In genomic region chr17:18388728-18389127, GRCh38 we compare ENCODE assay signal across 1 cellular context.
A peak's percentile ranks its signal among the peaks of the same experiment; 100 is the strongest.
TF ChIP-seq lines count a peak whose summit lies in the region.

No MANE protein-coding gene starts in this region.

TF ChIP-seq in GM12878, 131 proteins besides CTCF, POLR2A, EP300 and RAD21:
- peak in 1 of 2 experiments; percentile 23; a peak in 1 of 4 replicates for TF ChIP-seq BHLHE40 (IDR thresholded peaks at IDR 0.05; ENCODE audit: borderline replicate concordance in 1 of 2, low read depth in 2 of 2, low read length in 1 of 2)
